ENCODE assay signal across 8 cellular contexts in genomic region chr1:156193208-156193487, GRCh38. TPM values are rescaled to one million over a fixed set of nuclear protein-coding genes. Genes with fewer than 3 reads are reported as not detected.
DNase-seq lines count a peak whose midpoint lies in the region; ATAC-seq, FAIRE-seq and TF ChIP-seq lines count a peak whose summit lies in the region.

No MANE protein-coding gene starts in this region.

- in situ Hi-C loops in IMR-90 (cut with MboI; ENCODE audit: low sequenced_read_pairs), result no loop called here

- peak overlapping the region; percentile 72 for H3K56ac ChIP-seq in IMR-90 (ENCODE audit: extremely low read depth, insufficient read depth, low read length)

- DNase-seq in A549 (ENCODE audit: low read depth in 1 of 2, low spot score in 1 of 2), result no peak
- no peak for DNase-seq in IMR-90
- no peak for DNase-seq in bronchial epithelial cell (ENCODE audit: low read depth)
- no peak for DNase-seq in ureter (ENCODE audit: low spot score)

- TF ChIP-seq EP300 in A549 (IDR thresholded peaks at IDR 0.05), result no peak

- peak overlapping the region; percentile 57 for H2BK5ac ChIP-seq in IMR-90 (ENCODE audit: low read depth, low read length, poor library complexity, severe bottlenecking)

- H4K8ac ChIP-seq in IMR-90 (ENCODE audit: low read depth in 2 of 2, low read length in 2 of 2), result peak overlapping the region; percentile 84 to 94

- dilution Hi-C loops in IMR-90 (cut with HindIII; ENCODE audit: low sequenced_read_pairs, unreplicated experiment), result no loop called here

- CTCF ChIA-PET in A549 (lab: Yijun Ruan, JAX) (interaction anchor here (0.6 to 6.1 kb wide), 9 partner anchors 18 to 478 kb away, joined by 3 to 51 read pairs (median 5); partner anchors contain the start of gene PMF1), IMR-90 (lab: Yijun Ruan, JAX) (interaction anchor here (0.7 kb wide), 1 partner anchor 102 kb away, joined by 6 read pairs; no protein-coding TSS in a partner anchor)

- no peak overlapping the region for H3K18ac ChIP-seq in IMR-90 (ENCODE audit: low read depth, low read length)

- 83% methylated on average over 7 of the region's 7 CpGs for WGBS in A549 (ENCODE audit: missing lambda C conversion rate)
- 96% methylated on average over 4 of the region's 7 CpGs; no CpG with 5 or more reads in 1 of the 2 experiments for WGBS in IMR-90 (ENCODE audit: extremely low coverage in 2 of 2, insufficient read length in 1 of 2), 2 experiments

- H3K27me3 ChIP-seq in IMR-90 (ENCODE audit: control insufficient read depth, insufficient read depth, low read length) (no peaks in the 10 kb centered on the region), bronchial epithelial cell (ENCODE audit: control insufficient read depth, insufficient read depth, low read length) (no peaks in the 10 kb centered on the region), muscle layer of duodenum (ENCODE audit: low read depth, low read length) (no peaks in the 10 kb centered on the region)

- peak overlapping the region; percentile 89 for H2AK9ac ChIP-seq in IMR-90 (replicated peaks; ENCODE audit: low read depth, low read length, poor library complexity)

- H2AFZ ChIP-seq in IMR-90 (replicated peaks; ENCODE audit: low read length, poor library complexity), result peak overlapping the region; percentile 93

- H3K9ac ChIP-seq in IMR-90 (ENCODE audit: low read depth, low read length), result peak overlapping the region; percentile 54

- TF ChIP-seq RAD21 in A549 (conservative IDR thresholded peaks at IDR 0.05 in 1 of 2, IDR thresholded peaks at IDR 0.05 in 1 of 2) (no peak), IMR-90 (IDR thresholded peaks at IDR 0.05; ENCODE audit: low read length) (no peak)

- intact Hi-C loops in IMR-90 (cut with micrococcal nuclease), result loop anchor here (2.0 kb wide), 1 partner anchor 46 kb away; no protein-coding TSS in a partner anchor

- H3K4ac ChIP-seq in IMR-90 (ENCODE audit: low read depth, low read length), result peak overlapping the region; percentile 86

- H3K4me2 ChIP-seq in A549 (peak overlapping the region; percentile 77), IMR-90 (ENCODE audit: low read depth, low read length) (peak overlapping the region; percentile 26)

- POLR2A ChIA-PET in A549 (lab: Yijun Ruan, JAX) (interaction anchor here (1.4 to 2.2 kb wide), 3 partner anchors 19 to 25 kb away, joined by 3 to 37 read pairs (median 5); partner anchors contain the start of gene PMF1), IMR-90 (lab: Charles Lee; ENCODE audit: unreplicated experiment) (interaction anchor here (1.5 kb wide), 1 partner anchor 19 kb away, joined by 16 read pairs; the partner anchor contains the start of gene PMF1)

- peak overlapping the region; percentile 84 for H3K4me3 ChIP-seq in A549
- peak overlapping the region; percentile 55 for H3K4me3 ChIP-seq in IMR-90 (ENCODE audit: insufficient read depth, low read depth, low read length)
- peak overlapping the region; percentile 78 for H3K4me3 ChIP-seq in bronchial epithelial cell (ENCODE audit: low read depth, low read length)
- H3K4me3 ChIP-seq in muscle layer of duodenum (ENCODE audit: low read depth in 1 of 2, low read length in 2 of 2), result peak overlapping the region; percentile 95 to 97

- H3K79me1 ChIP-seq in IMR-90 (ENCODE audit: low read depth in 1 of 2, low read length in 2 of 2), result peaks cover 22 to 42% of the 10 kb centered on the region in 2 experiments

- peak overlapping the region; percentile 88 to 89 for H3K27ac ChIP-seq in A549
- H3K27ac ChIP-seq in IMR-90 (ENCODE audit: insufficient read depth, low read length), result peak overlapping the region; percentile 68
- H3K27ac ChIP-seq in muscle layer of duodenum (ENCODE audit: low read length), result peak overlapping the region; percentile 69

- peak overlapping the region; percentile 93 for H3K23ac ChIP-seq in IMR-90 (ENCODE audit: low read depth, low read length)

- H2AK5ac ChIP-seq in IMR-90 (ENCODE audit: low read depth, low read length), result peak overlapping the region; percentile 71

- H3K36me3 ChIP-seq in IMR-90 (ENCODE audit: control insufficient read depth, insufficient read depth, low read length) (peaks cover 7% of the 10 kb centered on the region; the same call in 1 of the 2 replicates), bronchial epithelial cell (ENCODE audit: control insufficient read depth, insufficient read depth, low read length) (peaks cover 3% of the 10 kb centered on the region), muscle layer of duodenum (ENCODE audit: control insufficient read depth in 1 of 2, insufficient read depth in 2 of 2, low read length in 2 of 2) (no peaks in the 10 kb centered on the region)

- H2BK120ac ChIP-seq in IMR-90 (ENCODE audit: low read depth, low read length), result 0 out of 2 replicates have a peak overlapping the region, but pooled peaks have one; percentile 16

- H3K14ac ChIP-seq in IMR-90 (replicated peaks; ENCODE audit: low read depth, low read length), result peak overlapping the region; percentile 87

- no peak for TF ChIP-seq CTCF in A549 (IDR thresholded peaks at IDR 0.05)
- no peak for TF ChIP-seq CTCF in IMR-90 (conservative IDR thresholded peaks at IDR 0.05; ENCODE audit: low read depth, low read length)
- no peak for TF ChIP-seq CTCF in bronchial epithelial cell (IDR thresholded peaks at IDR 0.05; ENCODE audit: insufficient read depth, low read length, severe bottlenecking)

- no TSS peak for BruUV-seq in IMR-90 (replicated peaks; lab: Mats Ljungman, UMichigan)

- H3K9me3 ChIP-seq in A549 (no peaks in the 10 kb centered on the region), IMR-90 (ENCODE audit: control insufficient read depth, insufficient read depth, low read length) (no peaks in the 10 kb centered on the region), muscle layer of duodenum (ENCODE audit: control insufficient read depth in 1 of 2, low read length in 2 of 2) (no peaks in the 10 kb centered on the region)

- H3K4me1 ChIP-seq in A549 (0 out of 3 replicates have a peak, but pooled peaks cover 9% of the 10 kb centered on the region), IMR-90 (ENCODE audit: control insufficient read depth, insufficient read depth, low read length) (no peaks in the 10 kb centered on the region), muscle layer of duodenum (ENCODE audit: control insufficient read depth in 1 of 2, insufficient read depth in 2 of 2, low read length in 2 of 2) (peaks cover 0 to 19% of the 10 kb centered on the region in 2 donors)

- H4K5ac ChIP-seq in IMR-90 (ENCODE audit: low read depth, low read length), result peak overlapping the region; percentile 62

- H4K91ac ChIP-seq in IMR-90 (ENCODE audit: insufficient read depth, low read depth, low read length), result peak overlapping the region; percentile 48; the same call in 1 of the 2 replicates

- no peak overlapping the region for H2BK15ac ChIP-seq in IMR-90 (ENCODE audit: low read depth, low read length)

- TF ChIP-seq POLR2A in A549 (IDR thresholded peaks at IDR 0.05; ENCODE audit: low read length) (no peak), IMR-90 (IDR thresholded peaks at IDR 0.05; ENCODE audit: low read depth, low read length) (no peak)

- H2BK20ac ChIP-seq in IMR-90 (ENCODE audit: low read depth, low read length), result no peak overlapping the region

- ATAC-seq in A549 (no peak; a peak in 2 of 6 replicates), IMR-90 (ENCODE audit: low read depth) (no peak), GM21390 (IDR thresholded peaks at IDR 0.05; ENCODE audit: unreplicated experiment) (no peak), HG03095 (IDR thresholded peaks at IDR 0.05; ENCODE audit: unreplicated experiment) (no peak), HG03159 (IDR thresholded peaks at IDR 0.05; ENCODE audit: unreplicated experiment) (no peak)

- H4K20me1 ChIP-seq in IMR-90 (ENCODE audit: insufficient read depth, low read length), result peaks cover 13% of the 10 kb centered on the region

- no peak for FAIRE-seq in A549 (lab: Jason Lieb, UNC)
- FAIRE-seq in bronchial epithelial cell (lab: Jason Lieb, UNC), result no peak

- peaks cover 12% of the 10 kb centered on the region for H3K9me1 ChIP-seq in IMR-90 (ENCODE audit: insufficient read depth, low read length)

RNA-seq across cellular contexts. Expression of gene SLC25A44, which starts 0.8 kb away (rescaled TPM):
- polyA plus RNA-seq in A549 (2011; rRNA removed) (30.7 and 38.8 TPM in 2 replicates), A549 (2017; fragmentation: RNase III; extraction: RNeasy Plus Mini Kit Qiagen cat#74134 plus additional on column Dnase treatment) (22.7 to 25.1 TPM (median 23.1 TPM) in 3 replicates), IMR-90 (2012; rRNA removed) (19.7 and 20.2 TPM in 2 replicates)
- 19.9 and 24.4 TPM in 2 replicates for polyA plus RNA-seq in A549 (2012; cell fraction: cytosol; rRNA removed)
- 11.8 and 17.0 TPM in 2 replicates for polyA plus RNA-seq in A549 (2012; cell fraction: nucleus; rRNA removed)
- polyA minus RNA-seq in A549 (2011; rRNA and poly(A)+ RNA removed), result 34.0 and 47.4 TPM in 2 replicates
- total RNA-seq in IMR-90 (2012; rRNA removed) (12.7 and 12.8 TPM in 2 replicates), bronchial epithelial cell (5.8 and 7.4 TPM in 2 replicates), ureter (24.7 TPM)
- 10.9 and 12.2 TPM in 2 replicates for polyA plus RNA-seq in IMR-90 (2012; cell fraction: cytosol; rRNA removed)
- 12.2 and 20.8 TPM in 2 replicates for polyA plus RNA-seq in IMR-90 (2012; cell fraction: nucleus; rRNA removed; ENCODE audit: low replicate concordance)

RNA-seq across cellular contexts. Expression of gene PMF1, which starts 19.7 kb away (rescaled TPM):
- polyA plus RNA-seq in A549 (2011; rRNA removed), result 61.4 and 63.9 TPM in 2 replicates
- polyA plus RNA-seq in A549 (2012; cell fraction: cytosol; rRNA removed), result 104 and 111 TPM in 2 replicates
- 92.8 and 122 TPM in 2 replicates for polyA plus RNA-seq in A549 (2012; cell fraction: nucleus; rRNA removed)
- polyA plus RNA-seq in A549 (2017; fragmentation: RNase III; extraction: RNeasy Plus Mini Kit Qiagen cat#74134 plus additional on column Dnase treatment), result 57.7 to 59.8 TPM (median 59.4 TPM) in 3 replicates
- polyA minus RNA-seq in A549 (2011; rRNA and poly(A)+ RNA removed), result 22.0 and 25.5 TPM in 2 replicates
- 54.8 and 62.5 TPM in 2 replicates for total RNA-seq in IMR-90 (2012; rRNA removed)
- polyA plus RNA-seq in IMR-90 (2012; rRNA removed), result 73.4 and 74.9 TPM in 2 replicates
- 69.8 and 110 TPM in 2 replicates for polyA plus RNA-seq in IMR-90 (2012; cell fraction: cytosol; rRNA removed)
- polyA plus RNA-seq in IMR-90 (2012; cell fraction: nucleus; rRNA removed; ENCODE audit: low replicate concordance), result 56.5 and 61.0 TPM in 2 replicates
- total RNA-seq in bronchial epithelial cell, result 55.3 and 55.9 TPM in 2 replicates
- 59.3 TPM for total RNA-seq in ureter

RNA-seq across cellular contexts. Expression of gene SEMA4A, which starts 39.8 kb away (rescaled TPM):
- polyA plus RNA-seq in A549 (2011; rRNA removed) (0.27 and 0.37 TPM in 2 replicates), A549 (2017; fragmentation: RNase III; extraction: RNeasy Plus Mini Kit Qiagen cat#74134 plus additional on column Dnase treatment) (0.04 to 0.09 TPM (median 0.07 TPM) in 3 replicates), IMR-90 (2012; rRNA removed) (0.86 and 1.4 TPM in 2 replicates)
- polyA plus RNA-seq in A549 (2012; cell fraction: cytosol; rRNA removed), result 0.06 and 0.07 TPM in 2 replicates
- 0.49 and 0.66 TPM in 2 replicates for polyA plus RNA-seq in A549 (2012; cell fraction: nucleus; rRNA removed)
- 0.58 and 0.78 TPM in 2 replicates for polyA minus RNA-seq in A549 (2011; rRNA and poly(A)+ RNA removed)
- total RNA-seq in IMR-90 (2012; rRNA removed) (0.18 and 0.28 TPM in 2 replicates), bronchial epithelial cell (1.8 and 16.9 TPM in 2 replicates), ureter (49.3 TPM)
- polyA plus RNA-seq in IMR-90 (2012; cell fraction: cytosol; rRNA removed), result 0.15 and 0.41 TPM in 2 replicates
- 10.3 and 13.3 TPM in 2 replicates for polyA plus RNA-seq in IMR-90 (2012; cell fraction: nucleus; rRNA removed; ENCODE audit: low replicate concordance)

RNA-seq across cellular contexts. Expression of gene BGLAP, which starts 48.8 kb away (rescaled TPM):
- 0.12 and 0.42 TPM in 2 replicates for polyA plus RNA-seq in A549 (2011; rRNA removed)
- 0.53 and 0.56 TPM in 2 replicates for polyA plus RNA-seq in A549 (2012; cell fraction: cytosol; rRNA removed)
- 3.5 and 4.8 TPM in 2 replicates for polyA plus RNA-seq in A549 (2012; cell fraction: nucleus; rRNA removed)
- 0.23 to 0.30 TPM in 2 of 3 replicates, not detected in the other for polyA plus RNA-seq in A549 (2017; fragmentation: RNase III; extraction: RNeasy Plus Mini Kit Qiagen cat#74134 plus additional on column Dnase treatment)
- polyA minus RNA-seq in A549 (2011; rRNA and poly(A)+ RNA removed), result 0.54 TPM in 1 of 2 replicates, not detected in the other
- not detected in 2 replicates for total RNA-seq in IMR-90 (2012; rRNA removed)
- 0.32 and 0.67 TPM in 2 replicates for polyA plus RNA-seq in IMR-90 (2012; rRNA removed)
- polyA plus RNA-seq in IMR-90 (2012; cell fraction: cytosol; rRNA removed), result 0.16 TPM in 1 of 2 replicates, not detected in the other
- 4.8 and 6.7 TPM in 2 replicates for polyA plus RNA-seq in IMR-90 (2012; cell fraction: nucleus; rRNA removed; ENCODE audit: low replicate concordance)
- 0.51 TPM in 1 of 2 replicates, not detected in the other for total RNA-seq in bronchial epithelial cell
- 2.2 TPM for total RNA-seq in ureter

RNA-seq across cellular contexts. Expression of gene PAQR6, which starts 54.7 kb away (rescaled TPM):
- polyA plus RNA-seq in A549 (2011; rRNA removed) (2.4 and 2.8 TPM in 2 replicates), A549 (2017; fragmentation: RNase III; extraction: RNeasy Plus Mini Kit Qiagen cat#74134 plus additional on column Dnase treatment) (5.6 to 10.6 TPM (median 8.6 TPM) in 3 replicates), IMR-90 (2012; rRNA removed) (0.57 and 0.67 TPM in 2 replicates)
- polyA plus RNA-seq in A549 (2012; cell fraction: cytosol; rRNA removed), result 2.1 and 3.1 TPM in 2 replicates
- 42.4 and 46.8 TPM in 2 replicates for polyA plus RNA-seq in A549 (2012; cell fraction: nucleus; rRNA removed)
- polyA minus RNA-seq in A549 (2011; rRNA and poly(A)+ RNA removed), result 0.29 and 1.1 TPM in 2 replicates
- total RNA-seq in IMR-90 (2012; rRNA removed) (under 0.01 TPM in 1 of 2 replicates, not detected in the other), bronchial epithelial cell (0.26 and 1.3 TPM in 2 replicates), ureter (4.4 TPM)
- polyA plus RNA-seq in IMR-90 (2012; cell fraction: cytosol; rRNA removed), result 0.19 and 0.32 TPM in 2 replicates
- polyA plus RNA-seq in IMR-90 (2012; cell fraction: nucleus; rRNA removed; ENCODE audit: low replicate concordance), result 6.4 and 13.6 TPM in 2 replicates
